1 cellular context compared by ENCODE assay signal in the genomic region with DNA sequence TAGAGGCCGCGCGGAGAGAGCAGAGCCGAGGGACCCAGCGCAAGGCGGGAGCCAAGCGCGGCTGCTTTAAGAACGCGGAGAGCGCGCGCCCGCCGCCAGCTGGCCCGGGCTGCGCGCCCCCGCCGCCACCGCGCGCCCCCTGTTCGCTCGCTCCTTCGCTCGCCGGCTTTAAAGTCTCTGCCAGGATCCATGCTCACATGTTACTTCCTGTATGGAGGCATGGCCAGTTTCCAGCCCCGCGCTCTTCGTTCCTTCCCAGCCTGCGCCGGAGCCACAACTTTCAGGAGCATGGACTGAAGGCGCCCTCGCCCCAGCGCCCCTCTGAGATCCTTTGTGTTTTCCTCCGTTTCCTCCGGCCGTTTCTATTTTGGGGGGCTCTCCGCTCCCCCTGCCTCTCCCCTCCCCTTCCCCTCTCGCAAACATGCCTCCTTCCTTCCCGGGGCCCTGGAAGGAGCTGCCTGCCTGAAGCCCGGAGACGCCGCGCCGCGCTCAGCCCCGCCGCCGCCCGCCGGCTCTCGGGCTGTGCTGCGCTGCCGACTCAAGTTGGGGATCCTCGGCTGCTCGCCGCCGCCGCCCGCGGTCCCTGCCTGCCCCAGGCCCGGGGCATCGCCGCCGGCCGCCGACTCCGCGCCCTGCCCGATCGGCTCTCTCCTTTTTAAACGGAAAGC.
A peak's percentile ranks its signal among the peaks of the same experiment; 100 is the strongest.
TF ChIP-seq lines count a peak whose summit lies in the region.

A gene (plus strand): TSS at position 198 of the 668 bp plus-strand sequence. CDS start 717 bp downstream, outside the sequence.

TF ChIP-seq in HepG2, 621 proteins besides CTCF, POLR2A, EP300 and RAD21 (continued from another document and continues in another):
- TF ChIP-seq, protein P1, sequence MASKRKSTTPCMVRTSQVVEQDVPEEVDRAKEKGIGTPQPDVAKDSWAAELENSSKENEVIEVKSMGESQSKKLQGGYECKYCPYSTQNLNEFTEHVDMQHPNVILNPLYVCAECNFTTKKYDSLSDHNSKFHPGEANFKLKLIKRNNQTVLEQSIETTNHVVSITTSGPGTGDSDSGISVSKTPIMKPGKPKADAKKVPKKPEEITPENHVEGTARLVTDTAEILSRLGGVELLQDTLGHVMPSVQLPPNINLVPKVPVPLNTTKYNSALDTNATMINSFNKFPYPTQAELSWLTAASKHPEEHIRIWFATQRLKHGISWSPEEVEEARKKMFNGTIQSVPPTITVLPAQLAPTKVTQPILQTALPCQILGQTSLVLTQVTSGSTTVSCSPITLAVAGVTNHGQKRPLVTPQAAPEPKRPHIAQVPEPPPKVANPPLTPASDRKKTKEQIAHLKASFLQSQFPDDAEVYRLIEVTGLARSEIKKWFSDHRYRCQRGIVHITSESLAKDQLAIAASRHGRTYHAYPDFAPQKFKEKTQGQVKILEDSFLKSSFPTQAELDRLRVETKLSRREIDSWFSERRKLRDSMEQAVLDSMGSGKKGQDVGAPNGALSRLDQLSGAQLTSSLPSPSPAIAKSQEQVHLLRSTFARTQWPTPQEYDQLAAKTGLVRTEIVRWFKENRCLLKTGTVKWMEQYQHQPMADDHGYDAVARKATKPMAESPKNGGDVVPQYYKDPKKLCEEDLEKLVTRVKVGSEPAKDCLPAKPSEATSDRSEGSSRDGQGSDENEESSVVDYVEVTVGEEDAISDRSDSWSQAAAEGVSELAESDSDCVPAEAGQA (IDR thresholded peaks at IDR 0.05; ENCODE audit: low read depth): no peak
- TF ChIP-seq, protein P1 (CRISPR knock-in tag; IDR thresholded peaks at IDR 0.05; ENCODE audit: borderline replicate concordance): peak; percentile 58
- TF ChIP-seq, protein P2, sequence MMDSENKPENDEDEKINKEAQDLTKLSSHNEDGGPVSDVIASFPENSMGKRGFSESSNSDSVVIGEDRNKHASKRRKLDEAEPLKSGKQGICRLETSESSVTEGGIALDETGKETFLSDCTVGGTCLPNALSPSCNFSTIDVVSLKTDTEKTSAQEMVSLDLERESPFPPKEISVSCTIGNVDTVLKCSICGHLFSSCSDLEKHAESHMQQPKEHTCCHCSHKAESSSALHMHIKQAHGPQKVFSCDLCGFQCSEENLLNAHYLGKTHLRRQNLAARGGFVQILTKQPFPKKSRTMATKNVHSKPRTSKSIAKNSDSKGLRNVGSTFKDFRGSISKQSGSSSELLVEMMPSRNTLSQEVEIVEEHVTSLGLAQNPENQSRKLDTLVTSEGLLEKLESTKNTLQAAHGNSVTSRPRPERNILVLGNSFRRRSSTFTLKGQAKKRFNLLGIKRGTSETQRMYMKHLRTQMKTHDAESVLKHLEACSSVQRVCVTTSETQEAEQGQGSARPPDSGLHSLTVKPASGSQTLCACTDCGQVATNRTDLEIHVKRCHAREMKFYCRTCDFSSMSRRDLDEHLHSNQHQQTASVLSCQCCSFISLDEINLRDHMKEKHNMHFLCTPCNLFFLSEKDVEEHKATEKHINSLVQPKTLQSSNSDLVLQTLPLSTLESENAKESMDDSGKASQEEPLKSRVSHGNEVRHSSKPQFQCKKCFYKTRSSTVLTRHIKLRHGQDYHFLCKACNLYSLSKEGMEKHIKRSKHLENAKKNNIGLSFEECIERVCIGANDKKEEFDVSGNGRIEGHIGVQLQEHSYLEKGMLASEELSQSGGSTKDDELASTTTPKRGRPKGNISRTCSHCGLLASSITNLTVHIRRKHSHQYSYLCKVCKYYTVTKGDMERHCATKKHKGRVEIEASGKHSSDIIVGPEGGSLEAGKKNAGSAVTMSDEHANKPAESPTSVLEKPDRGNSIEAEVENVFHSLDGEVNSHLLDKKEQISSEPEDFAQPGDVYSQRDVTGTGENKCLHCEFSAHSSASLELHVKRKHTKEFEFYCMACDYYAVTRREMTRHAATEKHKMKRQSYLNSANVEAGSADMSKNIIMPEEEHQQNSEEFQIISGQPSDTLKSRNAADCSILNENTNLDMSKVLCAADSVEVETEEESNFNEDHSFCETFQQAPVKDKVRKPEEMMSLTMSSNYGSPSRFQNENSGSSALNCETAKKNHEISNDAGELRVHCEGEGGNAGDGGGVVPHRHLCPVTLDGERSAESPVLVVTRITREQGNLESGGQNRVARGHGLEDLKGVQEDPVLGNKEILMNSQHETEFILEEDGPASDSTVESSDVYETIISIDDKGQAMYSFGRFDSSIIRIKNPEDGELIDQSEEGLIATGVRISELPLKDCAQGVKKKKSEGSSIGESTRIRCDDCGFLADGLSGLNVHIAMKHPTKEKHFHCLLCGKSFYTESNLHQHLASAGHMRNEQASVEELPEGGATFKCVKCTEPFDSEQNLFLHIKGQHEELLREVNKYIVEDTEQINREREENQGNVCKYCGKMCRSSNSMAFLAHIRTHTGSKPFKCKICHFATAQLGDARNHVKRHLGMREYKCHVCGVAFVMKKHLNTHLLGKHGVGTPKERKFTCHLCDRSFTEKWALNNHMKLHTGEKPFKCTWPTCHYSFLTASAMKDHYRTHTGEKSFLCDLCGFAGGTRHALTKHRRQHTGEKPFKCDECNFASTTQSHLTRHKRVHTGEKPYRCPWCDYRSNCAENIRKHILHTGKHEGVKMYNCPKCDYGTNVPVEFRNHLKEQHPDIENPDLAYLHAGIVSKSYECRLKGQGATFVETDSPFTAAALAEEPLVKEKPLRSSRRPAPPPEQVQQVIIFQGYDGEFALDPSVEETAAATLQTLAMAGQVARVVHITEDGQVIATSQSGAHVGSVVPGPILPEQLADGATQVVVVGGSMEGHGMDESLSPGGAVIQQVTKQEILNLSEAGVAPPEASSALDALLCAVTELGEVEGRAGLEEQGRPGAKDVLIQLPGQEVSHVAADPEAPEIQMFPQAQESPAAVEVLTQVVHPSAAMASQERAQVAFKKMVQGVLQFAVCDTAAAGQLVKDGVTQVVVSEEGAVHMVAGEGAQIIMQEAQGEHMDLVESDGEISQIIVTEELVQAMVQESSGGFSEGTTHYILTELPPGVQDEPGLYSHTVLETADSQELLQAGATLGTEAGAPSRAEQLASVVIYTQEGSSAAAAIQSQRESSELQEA (CRISPR knock-in tag; IDR thresholded peaks at IDR 0.05; ENCODE audit: not compliant biosample characterization): no peak
- TF ChIP-seq, protein P3, sequence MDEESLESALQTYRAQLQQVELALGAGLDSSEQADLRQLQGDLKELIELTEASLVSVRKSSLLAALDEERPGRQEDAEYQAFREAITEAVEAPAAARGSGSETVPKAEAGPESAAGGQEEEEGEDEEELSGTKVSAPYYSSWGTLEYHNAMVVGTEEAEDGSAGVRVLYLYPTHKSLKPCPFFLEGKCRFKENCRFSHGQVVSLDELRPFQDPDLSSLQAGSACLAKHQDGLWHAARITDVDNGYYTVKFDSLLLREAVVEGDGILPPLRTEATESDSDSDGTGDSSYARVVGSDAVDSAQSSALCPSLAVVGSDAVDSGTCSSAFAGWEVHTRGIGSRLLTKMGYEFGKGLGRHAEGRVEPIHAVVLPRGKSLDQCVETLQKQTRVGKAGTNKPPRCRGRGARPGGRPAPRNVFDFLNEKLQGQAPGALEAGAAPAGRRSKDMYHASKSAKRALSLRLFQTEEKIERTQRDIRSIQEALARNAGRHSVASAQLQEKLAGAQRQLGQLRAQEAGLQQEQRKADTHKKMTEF (CRISPR knock-in tag; IDR thresholded peaks at IDR 0.05): no peak
- 0 out of 2 replicates have a peak, but pooled peaks have one; percentile 22 for TF ChIP-seq ZNF451 (CRISPR knock-in tag; IDR thresholded peaks at IDR 0.05)
- no peak for TF ChIP-seq ZNF350 (CRISPR knock-in tag; IDR thresholded peaks at IDR 0.05; ENCODE audit: borderline replicate concordance, low read depth)
- TF ChIP-seq, protein P4, sequence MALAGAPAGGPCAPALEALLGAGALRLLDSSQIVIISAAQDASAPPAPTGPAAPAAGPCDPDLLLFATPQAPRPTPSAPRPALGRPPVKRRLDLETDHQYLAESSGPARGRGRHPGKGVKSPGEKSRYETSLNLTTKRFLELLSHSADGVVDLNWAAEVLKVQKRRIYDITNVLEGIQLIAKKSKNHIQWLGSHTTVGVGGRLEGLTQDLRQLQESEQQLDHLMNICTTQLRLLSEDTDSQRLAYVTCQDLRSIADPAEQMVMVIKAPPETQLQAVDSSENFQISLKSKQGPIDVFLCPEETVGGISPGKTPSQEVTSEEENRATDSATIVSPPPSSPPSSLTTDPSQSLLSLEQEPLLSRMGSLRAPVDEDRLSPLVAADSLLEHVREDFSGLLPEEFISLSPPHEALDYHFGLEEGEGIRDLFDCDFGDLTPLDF (CRISPR knock-in tag; IDR thresholded peaks at IDR 0.05): 0 out of 2 replicates have a peak, but pooled peaks have one; percentile 46
- TF ChIP-seq, protein P5, sequence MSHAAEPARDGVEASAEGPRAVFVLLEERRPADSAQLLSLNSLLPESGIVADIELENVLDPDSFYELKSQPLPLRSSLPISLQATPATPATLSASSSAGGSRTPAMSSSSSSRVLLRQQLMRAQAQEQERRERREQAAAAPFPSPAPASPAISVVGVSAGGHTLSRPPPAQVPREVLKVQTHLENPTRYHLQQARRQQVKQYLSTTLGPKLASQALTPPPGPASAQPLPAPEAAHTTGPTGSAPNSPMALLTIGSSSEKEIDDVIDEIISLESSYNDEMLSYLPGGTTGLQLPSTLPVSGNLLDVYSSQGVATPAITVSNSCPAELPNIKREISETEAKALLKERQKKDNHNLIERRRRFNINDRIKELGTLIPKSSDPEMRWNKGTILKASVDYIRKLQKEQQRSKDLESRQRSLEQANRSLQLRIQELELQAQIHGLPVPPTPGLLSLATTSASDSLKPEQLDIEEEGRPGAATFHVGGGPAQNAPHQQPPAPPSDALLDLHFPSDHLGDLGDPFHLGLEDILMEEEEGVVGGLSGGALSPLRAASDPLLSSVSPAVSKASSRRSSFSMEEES (CRISPR knock-in tag; IDR thresholded peaks at IDR 0.05): 0 out of 2 replicates have a peak, but pooled peaks have one; percentile 42
- TF ChIP-seq, protein P6, sequence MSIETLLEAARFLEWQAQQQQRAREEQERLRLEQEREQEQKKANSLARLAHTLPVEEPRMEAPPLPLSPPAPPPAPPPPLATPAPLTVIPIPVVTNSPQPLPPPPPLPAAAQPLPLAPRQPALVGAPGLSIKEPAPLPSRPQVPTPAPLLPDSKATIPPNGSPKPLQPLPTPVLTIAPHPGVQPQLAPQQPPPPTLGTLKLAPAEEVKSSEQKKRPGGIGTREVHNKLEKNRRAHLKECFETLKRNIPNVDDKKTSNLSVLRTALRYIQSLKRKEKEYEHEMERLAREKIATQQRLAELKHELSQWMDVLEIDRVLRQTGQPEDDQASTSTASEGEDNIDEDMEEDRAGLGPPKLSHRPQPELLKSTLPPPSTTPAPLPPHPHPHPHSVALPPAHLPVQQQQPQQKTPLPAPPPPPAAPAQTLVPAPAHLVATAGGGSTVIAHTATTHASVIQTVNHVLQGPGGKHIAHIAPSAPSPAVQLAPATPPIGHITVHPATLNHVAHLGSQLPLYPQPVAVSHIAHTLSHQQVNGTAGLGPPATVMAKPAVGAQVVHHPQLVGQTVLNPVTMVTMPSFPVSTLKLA (IDR thresholded peaks at IDR 0.05): no peak
- peak; percentile 85; the same call in 1 of the 2 replicates for TF ChIP-seq TAF1 (CRISPR knock-in tag; IDR thresholded peaks at IDR 0.05)
- TF ChIP-seq ZNF563 (CRISPR knock-in tag; IDR thresholded peaks at IDR 0.05): peak; percentile 62; the same call in 1 of the 2 replicates
- TF ChIP-seq, protein P7, sequence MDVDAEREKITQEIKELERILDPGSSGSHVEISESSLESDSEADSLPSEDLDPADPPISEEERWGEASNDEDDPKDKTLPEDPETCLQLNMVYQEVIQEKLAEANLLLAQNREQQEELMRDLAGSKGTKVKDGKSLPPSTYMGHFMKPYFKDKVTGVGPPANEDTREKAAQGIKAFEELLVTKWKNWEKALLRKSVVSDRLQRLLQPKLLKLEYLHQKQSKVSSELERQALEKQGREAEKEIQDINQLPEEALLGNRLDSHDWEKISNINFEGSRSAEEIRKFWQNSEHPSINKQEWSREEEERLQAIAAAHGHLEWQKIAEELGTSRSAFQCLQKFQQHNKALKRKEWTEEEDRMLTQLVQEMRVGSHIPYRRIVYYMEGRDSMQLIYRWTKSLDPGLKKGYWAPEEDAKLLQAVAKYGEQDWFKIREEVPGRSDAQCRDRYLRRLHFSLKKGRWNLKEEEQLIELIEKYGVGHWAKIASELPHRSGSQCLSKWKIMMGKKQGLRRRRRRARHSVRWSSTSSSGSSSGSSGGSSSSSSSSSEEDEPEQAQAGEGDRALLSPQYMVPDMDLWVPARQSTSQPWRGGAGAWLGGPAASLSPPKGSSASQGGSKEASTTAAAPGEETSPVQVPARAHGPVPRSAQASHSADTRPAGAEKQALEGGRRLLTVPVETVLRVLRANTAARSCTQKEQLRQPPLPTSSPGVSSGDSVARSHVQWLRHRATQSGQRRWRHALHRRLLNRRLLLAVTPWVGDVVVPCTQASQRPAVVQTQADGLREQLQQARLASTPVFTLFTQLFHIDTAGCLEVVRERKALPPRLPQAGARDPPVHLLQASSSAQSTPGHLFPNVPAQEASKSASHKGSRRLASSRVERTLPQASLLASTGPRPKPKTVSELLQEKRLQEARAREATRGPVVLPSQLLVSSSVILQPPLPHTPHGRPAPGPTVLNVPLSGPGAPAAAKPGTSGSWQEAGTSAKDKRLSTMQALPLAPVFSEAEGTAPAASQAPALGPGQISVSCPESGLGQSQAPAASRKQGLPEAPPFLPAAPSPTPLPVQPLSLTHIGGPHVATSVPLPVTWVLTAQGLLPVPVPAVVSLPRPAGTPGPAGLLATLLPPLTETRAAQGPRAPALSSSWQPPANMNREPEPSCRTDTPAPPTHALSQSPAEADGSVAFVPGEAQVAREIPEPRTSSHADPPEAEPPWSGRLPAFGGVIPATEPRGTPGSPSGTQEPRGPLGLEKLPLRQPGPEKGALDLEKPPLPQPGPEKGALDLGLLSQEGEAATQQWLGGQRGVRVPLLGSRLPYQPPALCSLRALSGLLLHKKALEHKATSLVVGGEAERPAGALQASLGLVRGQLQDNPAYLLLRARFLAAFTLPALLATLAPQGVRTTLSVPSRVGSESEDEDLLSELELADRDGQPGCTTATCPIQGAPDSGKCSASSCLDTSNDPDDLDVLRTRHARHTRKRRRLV (CRISPR knock-in tag; IDR thresholded peaks at IDR 0.05): no peak
- no peak for TF ChIP-seq DPF2 (CRISPR knock-in tag; IDR thresholded peaks at IDR 0.05; ENCODE audit: borderline replicate concordance, low read depth)
- TF ChIP-seq, protein P8, sequence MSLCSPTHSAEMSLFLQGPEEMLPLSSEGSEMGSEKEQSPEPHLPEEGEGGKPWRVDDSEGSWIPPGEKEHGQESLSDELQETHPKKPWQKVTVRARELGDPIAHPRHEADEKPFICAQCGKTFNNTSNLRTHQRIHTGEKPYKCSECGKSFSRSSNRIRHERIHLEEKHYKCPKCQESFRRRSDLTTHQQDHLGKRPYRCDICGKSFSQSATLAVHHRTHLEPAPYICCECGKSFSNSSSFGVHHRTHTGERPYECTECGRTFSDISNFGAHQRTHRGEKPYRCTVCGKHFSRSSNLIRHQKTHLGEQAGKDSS (CRISPR knock-in tag; IDR thresholded peaks at IDR 0.05; ENCODE audit: borderline replicate concordance, low read depth): no peak
- 0 out of 2 replicates have a peak, but pooled peaks have one; percentile 5 for TF ChIP-seq ZNF772 (CRISPR knock-in tag; IDR thresholded peaks at IDR 0.05)
- no peak for TF ChIP-seq DR1 (CRISPR knock-in tag; IDR thresholded peaks at IDR 0.05)
- TF ChIP-seq CBX1 (IDR thresholded peaks at IDR 0.05; ENCODE audit: low read depth): peak; percentile 46
